In genomic region chr19:52410276-52410675, GRCh38 we compare ENCODE assay signal across 10 cellular contexts. TPM values are rescaled to one million over a fixed set of nuclear protein-coding genes. Genes with fewer than 3 reads are reported as not detected.
"Had no signal": no experiment of that assay in that cellular context is flagged by ENCODE, and none has a peak within 500 bp of the region (broad histone marks: within the 10 kb centered on the region; RNA-seq: fewer than 3 reads in every experiment).

No MANE protein-coding gene starts in this region.

- DNase-seq: H9, HCEC 1CT, HFFc6, KBM-7 had no signal

- H3K4me2 ChIP-seq: GM23338 had no signal

- H3K27ac ChIP-seq: HL-60 had no signal

- H3K27me3 Mint-ChIP-seq: IgD-negative memory B cell had no signal

- H3K27ac Mint-ChIP-seq: GM23338, H9, HFFc6 had no signal

- H2AFZ ChIP-seq: GM23338 had no signal

- H3K4me3 Mint-ChIP-seq: GM23338, H9, HFFc6 had no signal

- H3K4me3 ChIP-seq: GM23338 had no signal

- H3K4me1 Mint-ChIP-seq: GM23338, H9, IgD-negative memory B cell had no signal

RNA-seq across cellular contexts. Expression of gene ZNF534, which starts 18.7 kb away (rescaled TPM):
- total RNA-seq: H1, H9, HFFc6 had no signal
- polyA plus RNA-seq: H1 had no signal

RNA-seq across cellular contexts. Expression of gene ZNF880, which starts 40.6 kb away (rescaled TPM):
- total RNA-seq: HT1080 had no signal

RNA-seq across cellular contexts. Expression of gene ZNF578, which starts 43.1 kb away (rescaled TPM):
- total RNA-seq: HepG2 had no signal
- polyA plus RNA-seq: HepG2 had no signal
